In the genomic region with DNA sequence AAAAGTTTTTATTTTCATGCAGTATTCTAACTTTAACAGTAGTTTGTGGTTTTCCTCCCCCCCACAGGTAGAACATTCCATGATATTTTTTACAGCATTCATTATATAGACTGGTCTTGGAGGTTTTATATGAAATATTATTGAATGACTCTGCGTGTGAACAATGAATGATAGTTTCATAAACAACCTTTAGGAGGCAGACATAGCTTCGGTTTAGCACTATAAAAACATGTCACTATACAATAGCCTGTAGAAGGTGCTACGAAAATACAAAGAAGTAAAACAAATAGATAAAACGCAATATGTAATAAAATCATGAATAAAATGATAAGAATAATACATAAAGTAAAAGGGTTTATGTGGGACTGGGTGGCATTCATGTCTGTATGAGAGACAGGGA, we compare ENCODE assay signal across 10 cellular contexts. TPM values are rescaled to one million over a fixed set of nuclear protein-coding genes. Genes with fewer than 3 reads are reported as not detected.
DNase-seq lines count a peak whose midpoint lies in the region; ATAC-seq and TF ChIP-seq lines count a peak whose summit lies in the region.
"Had no signal": no experiment of that assay in that cellular context is flagged by ENCODE, and none has a peak within 500 bp of the region (broad histone marks: within the 10 kb centered on the region; RNA-seq: fewer than 3 reads in every experiment).

No MANE protein-coding gene starts in this region.

- peak; percentile 8 for TF ChIP-seq CTCF in smooth muscle cell (IDR thresholded peaks at IDR 0.05; ENCODE audit: borderline replicate concordance, insufficient read depth, poor library complexity, severe bottlenecking)

- peaks cover 18% of the 10 kb centered on the region for H3K27me3 Mint-ChIP-seq in activated CD4-positive, alpha-beta T cell treated with anti-CD3 and anti-CD28 coated beads, Interleukin-2, amount 10 ng/mL, durations not matched to agents 7 days and 5 days

- peak; percentile 12 for ATAC-seq in esophagus mucosa
- ATAC-seq: activated CD8-positive, alpha-beta memory T cell treated with anti-CD3 and anti-CD28 coated beads, Interleukin-2, amount 10 ng/mL, durations not matched to agents 7 days and 5 days had no signal

- H3K36me3 ChIP-seq in smooth muscle cell (ENCODE audit: low read depth) = peaks cover 4% of the 10 kb centered on the region

- no peaks in the 10 kb centered on the region for H3K9me3 ChIP-seq in smooth muscle cell (replicated peaks; ENCODE audit: low read depth)

- H3K4me1 ChIP-seq in smooth muscle cell (ENCODE audit: low read depth) = peaks cover 7% of the 10 kb centered on the region

- CTCF ChIA-PET in activated CD4-positive, alpha-beta T cell treated with anti-CD3 and anti-CD28 coated beads, Interleukin-2, amount 10 ng/mL, durations not matched to agents 7 days and 5 days (lab: Charles Lee) = no interaction called here

- H3K4me3 Mint-ChIP-seq in activated CD4-positive, alpha-beta T cell treated with anti-CD3 and anti-CD28 coated beads, Interleukin-2, amount 10 ng/mL, durations not matched to agents 7 days and 5 days = no peak overlapping the region
- H3K4me3 Mint-ChIP-seq: activated CD8-positive, alpha-beta memory T cell treated with anti-CD3 and anti-CD28 coated beads, Interleukin-2, amount 10 ng/mL, durations not matched to agents 7 days and 5 days; stimulated activated naive CD8-positive, alpha-beta T cell treated with anti-CD3 and anti-CD28 coated beads, Interleukin-15, Interleukin-2, amounts not matched to agents 100 ng/mL and 50 ng/mL, for 24 hours had no signal

- peaks cover under 1% of the 10 kb centered on the region for H4K20me1 ChIP-seq in smooth muscle cell (ENCODE audit: low read depth)

- no peaks in the 10 kb centered on the region for H3K9me3 Mint-ChIP-seq in activated CD4-positive, alpha-beta T cell treated with anti-CD3 and anti-CD28 coated beads, Interleukin-2, amount 10 ng/mL, durations not matched to agents 7 days and 5 days
- H3K9me3 Mint-ChIP-seq: stimulated activated naive CD8-positive, alpha-beta T cell treated with anti-CD3 and anti-CD28 coated beads, Interleukin-15, Interleukin-2, amounts not matched to agents 100 ng/mL and 50 ng/mL, for 24 hours had no signal

- peak overlapping the region; percentile 13 for H3K27ac ChIP-seq in smooth muscle cell (ENCODE audit: low read depth)

- no peaks in the 10 kb centered on the region for H3K79me2 ChIP-seq in smooth muscle cell (ENCODE audit: low read depth)

- H3K4me1 Mint-ChIP-seq in activated CD4-positive, alpha-beta T cell treated with anti-CD3 and anti-CD28 coated beads, Interleukin-2, amount 10 ng/mL, durations not matched to agents 7 days and 5 days = no peaks in the 10 kb centered on the region
- H3K4me1 Mint-ChIP-seq: activated CD8-positive, alpha-beta memory T cell treated with anti-CD3 and anti-CD28 coated beads, Interleukin-2, amount 10 ng/mL, durations not matched to agents 7 days and 5 days had no signal

- no peaks in the 10 kb centered on the region for H3K36me3 Mint-ChIP-seq in activated CD4-positive, alpha-beta T cell treated with anti-CD3 and anti-CD28 coated beads, Interleukin-2, amount 10 ng/mL, durations not matched to agents 7 days and 5 days (ENCODE audit: low read depth)
- H3K36me3 Mint-ChIP-seq: activated CD8-positive, alpha-beta memory T cell treated with anti-CD3 and anti-CD28 coated beads, Interleukin-2, amount 10 ng/mL, durations not matched to agents 7 days and 5 days had no signal

- peak overlapping the region; percentile 26 for H2AFZ ChIP-seq in smooth muscle cell (ENCODE audit: low read depth)

- H3F3A ChIP-seq in smooth muscle cell (ENCODE audit: low read depth) = peaks cover 4% of the 10 kb centered on the region

- WGBS in smooth muscle cell (ENCODE audit: low lambda C conversion rate) = 91% methylated on average over 4 of the region's 4 CpGs

- H3K4me2 ChIP-seq in smooth muscle cell = peak overlapping the region; percentile 79

- H3K27me3 ChIP-seq in smooth muscle cell (ENCODE audit: low read depth) = no peaks in the 10 kb centered on the region

- H3K27ac Mint-ChIP-seq in activated CD4-positive, alpha-beta T cell treated with anti-CD3 and anti-CD28 coated beads, Interleukin-2, amount 10 ng/mL, durations not matched to agents 7 days and 5 days = no peak overlapping the region
- H3K27ac Mint-ChIP-seq: activated CD8-positive, alpha-beta memory T cell treated with anti-CD3 and anti-CD28 coated beads, Interleukin-2, amount 10 ng/mL, durations not matched to agents 7 days and 5 days; stimulated activated naive CD8-positive, alpha-beta T cell treated with anti-CD3 and anti-CD28 coated beads, Interleukin-15, Interleukin-2, amounts not matched to agents 100 ng/mL and 50 ng/mL, for 24 hours had no signal

- POLR2A ChIA-PET in activated CD4-positive, alpha-beta T cell treated with anti-CD3 and anti-CD28 coated beads, Interleukin-2, amount 10 ng/mL, durations not matched to agents 7 days and 5 days (lab: Charles Lee) = no interaction called here

- DNase-seq in H4 (ENCODE audit: low spot score) = peak; percentile 38
- DNase-seq in NCI-H69 (lab: John Stamatoyannopoulos, UW) = peak; percentile 23
- no peak for DNase-seq in smooth muscle cell (lab: John Stamatoyannopoulos, UW; ENCODE audit: unreplicated experiment)
- no peak for DNase-seq in activated CD4-positive, alpha-beta T cell treated with anti-CD3 and anti-CD28 coated beads, Interleukin-2, amount 10 ng/mL, durations not matched to agents 7 days and 5 days
- no peak for DNase-seq in nucleus accumbens (lab: John Stamatoyannopoulos, UW)
- no peak for DNase-seq in stimulated activated CD4-positive, alpha-beta T cell treated with anti-CD3 and anti-CD28 coated beads, Interleukin-12 subunit alpha, Interleukin-12 subunit beta, amount 100 ng/mL, for 4 hours
- DNase-seq: activated CD8-positive, alpha-beta memory T cell treated with anti-CD3 and anti-CD28 coated beads, Interleukin-2, amount 10 ng/mL, durations not matched to agents 7 days and 5 days; anterior cingulate cortex had no signal

- H3K9ac ChIP-seq in smooth muscle cell (ENCODE audit: low read depth) = peak overlapping the region; percentile 3

- H3K4me3 ChIP-seq in smooth muscle cell = no peak overlapping the region

RNA-seq across cellular contexts. Expression of a gene that starts 8.5 kb away (rescaled TPM):
- total RNA-seq in H4 (2014; rRNA removed; shearing (Covaris generic)) = 2.3 and 3.1 TPM in 2 replicates
- total RNA-seq in esophagus mucosa (113 TPM), smooth muscle cell (33.3 and 43.6 TPM in 2 replicates)
- polyA plus RNA-seq in smooth muscle cell = 5.1 and 13.6 TPM in 2 replicates
- total RNA-seq in activated CD4-positive, alpha-beta T cell treated with anti-CD3 and anti-CD28 coated beads, Interleukin-2, amount 10 ng/mL, durations not matched to agents 7 days and 5 days = under 1 TPM; 0.25 to 0.42 TPM

Comparison
In these comparisons a context has a peak if more than half of its experiments do, and no peak if none do; other contexts are left out.
1. DNase-seq: peak in H4 (single experiment) and NCI-H69 (single experiment); none in smooth muscle cell (single experiment), activated CD4-positive, alpha-beta T cell treated with anti-CD3 and anti-CD28 coated beads, Interleukin-2, amount 10 ng/mL, durations not matched to agents 7 days and 5 days (single experiment), nucleus accumbens (0 of 56) and stimulated activated CD4-positive, alpha-beta T cell treated with anti-CD3 and anti-CD28 coated beads, Interleukin-12 subunit alpha, Interleukin-12 subunit beta, amount 100 ng/mL, for 4 hours (single experiment).